Comparison of ENCODE assay signal across 9 cellular contexts in the genomic region with DNA sequence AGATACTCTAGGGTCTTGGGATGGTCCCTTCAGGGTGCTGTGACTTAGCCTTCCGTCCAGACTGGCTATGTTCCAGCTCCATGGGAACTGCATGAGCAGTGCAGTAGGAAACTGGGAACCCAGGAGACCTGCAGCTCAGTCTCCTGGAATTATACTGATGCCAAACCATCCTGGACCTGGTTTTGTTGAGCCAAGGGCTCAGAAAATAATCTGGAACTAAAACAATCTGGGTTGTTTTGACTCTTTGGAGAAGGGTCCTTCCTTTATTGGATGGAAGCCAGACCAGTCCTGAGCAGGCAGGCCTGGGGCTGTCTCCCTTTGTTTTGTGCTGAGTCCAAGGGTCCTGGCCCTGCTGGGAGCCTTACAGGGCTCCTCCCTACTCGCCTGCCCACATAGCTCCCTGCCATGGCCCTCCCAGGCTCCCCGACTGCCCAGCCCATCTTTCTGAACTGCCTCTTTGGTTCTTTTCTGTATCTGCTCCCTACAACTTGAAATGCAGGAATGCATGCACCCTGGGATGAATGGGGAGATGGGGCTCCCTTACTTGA. TPM values are rescaled to one million over a fixed set of nuclear protein-coding genes. Genes with fewer than 3 reads are reported as not detected.
DNase-seq lines count a peak whose midpoint lies in the region; ATAC-seq lines count a peak whose summit lies in the region.
"Had no signal": no experiment of that assay in that cellular context is flagged by ENCODE, and none has a peak within 500 bp of the region (broad histone marks: within the 10 kb centered on the region; RNA-seq: fewer than 3 reads in every experiment).

No MANE protein-coding gene starts in this region.

- H3K4me1 Mint-ChIP-seq in activated CD4-positive, alpha-beta T cell treated with anti-CD3 and anti-CD28 coated beads, Interleukin-2, amount 10 ng/mL, durations not matched to agents 7 days and 5 days = peaks cover 47% of the 10 kb centered on the region

- H3K27ac ChIP-seq in layer of hippocampus (ENCODE audit: low read depth, low read length) (peak overlapping the region; percentile 99), temporal lobe (ENCODE audit: low read depth, low read length) (peak overlapping the region; percentile 97)

- POLR2A ChIA-PET in activated CD4-positive, alpha-beta T cell treated with anti-CD3 and anti-CD28 coated beads, Interleukin-2, amount 10 ng/mL, durations not matched to agents 7 days and 5 days (lab: Charles Lee) = no interaction called here

- CTCF ChIA-PET in activated CD4-positive, alpha-beta T cell treated with anti-CD3 and anti-CD28 coated beads, Interleukin-2, amount 10 ng/mL, durations not matched to agents 7 days and 5 days (lab: Charles Lee) = interaction anchor here (0.6 to 9.2 kb wide), 3 partner anchors 14 to 228 kb away, joined by 3 to 93 read pairs (median 3); a partner anchor contains a TSS

- peaks cover 8% of the 10 kb centered on the region for H3K36me3 Mint-ChIP-seq in activated CD4-positive, alpha-beta T cell treated with anti-CD3 and anti-CD28 coated beads, Interleukin-2, amount 10 ng/mL, durations not matched to agents 7 days and 5 days (ENCODE audit: low read depth)
- peaks cover 15 to 19% of the 10 kb centered on the region in 2 donors for H3K36me3 Mint-ChIP-seq in activated naive CD4-positive, alpha-beta T cell treated with anti-CD3 and anti-CD28 coated beads, Interleukin-2, amount 50 U/mL, for 72 hours

- peak overlapping the region; percentile 80 for H3K4me3 Mint-ChIP-seq in activated CD4-positive, alpha-beta T cell treated with anti-CD3 and anti-CD28 coated beads, Interleukin-2, amount 10 ng/mL, durations not matched to agents 7 days and 5 days

- H3K27me3 ChIP-seq in layer of hippocampus (ENCODE audit: control insufficient read depth, insufficient read depth, low read length) = no peaks in the 10 kb centered on the region

- DNase-seq in activated CD4-positive, alpha-beta T cell treated with anti-CD3 and anti-CD28 coated beads, Interleukin-2, amount 10 ng/mL, durations not matched to agents 7 days and 5 days = no peak
- DNase-seq in activated CD4-positive, alpha-beta T cell treated with anti-CD3 and anti-CD28 coated beads, Interleukin-2, amount 50 U/mL, for 4 hours = no peak
- DNase-seq in activated naive CD4-positive, alpha-beta T cell treated with anti-CD3 and anti-CD28 coated beads, Interleukin-2, amount 50 U/mL, for 72 hours (ENCODE audit: low spot score in 2 of 2) = no peak
- no peak for DNase-seq in NCI-H1694 treated with DMSO at 0.1 percent for 48 hours (lab: John Stamatoyannopoulos, UW)
- DNase-seq: DMS53 had no signal

- no peaks in the 10 kb centered on the region for H3K9me3 Mint-ChIP-seq in activated CD4-positive, alpha-beta T cell treated with anti-CD3 and anti-CD28 coated beads, Interleukin-2, amount 10 ng/mL, durations not matched to agents 7 days and 5 days
- H3K9me3 Mint-ChIP-seq in activated naive CD4-positive, alpha-beta T cell treated with anti-CD3 and anti-CD28 coated beads, Interleukin-2, amount 50 U/mL, for 72 hours = no peaks in the 10 kb centered on the region

- no peaks in the 10 kb centered on the region for H3K27me3 Mint-ChIP-seq in activated CD4-positive, alpha-beta T cell treated with anti-CD3 and anti-CD28 coated beads, Interleukin-2, amount 10 ng/mL, durations not matched to agents 7 days and 5 days

- peak overlapping the region; percentile 94 for H3K27ac Mint-ChIP-seq in activated CD4-positive, alpha-beta T cell treated with anti-CD3 and anti-CD28 coated beads, Interleukin-2, amount 10 ng/mL, durations not matched to agents 7 days and 5 days
- peak overlapping the region; percentile 95 to 96 for H3K27ac Mint-ChIP-seq in activated naive CD4-positive, alpha-beta T cell treated with anti-CD3 and anti-CD28 coated beads, Interleukin-2, amount 50 U/mL, for 72 hours

- no peak for ATAC-seq in activated naive CD4-positive, alpha-beta T cell treated with anti-CD3 and anti-CD28 coated beads, Interleukin-2, amount 50 U/mL, for 72 hours
- ATAC-seq in HG02610 (IDR thresholded peaks at IDR 0.05; ENCODE audit: unreplicated experiment) = no peak
- ATAC-seq in GM19467 (IDR thresholded peaks at IDR 0.05; ENCODE audit: unreplicated experiment) = no peak

RNA-seq across cellular contexts. Expression of a gene that starts 1.2 kb away (rescaled TPM):
- 10 to 100 TPM; 22.0 to 27.2 TPM for total RNA-seq in activated CD4-positive, alpha-beta T cell treated with anti-CD3 and anti-CD28 coated beads, Interleukin-2, amount 10 ng/mL, durations not matched to agents 7 days and 5 days
- total RNA-seq in activated naive CD4-positive, alpha-beta T cell treated with anti-CD3 and anti-CD28 coated beads, Interleukin-2, amount 50 U/mL, for 72 hours = 10 to 100 TPM; 16.0 to 16.6 TPM
- 14.0 TPM for total RNA-seq in temporal lobe

RNA-seq across cellular contexts. Expression of a gene that starts 14.4 kb away (rescaled TPM):
- under 1 TPM; 0.10 to 0.52 TPM for total RNA-seq in activated CD4-positive, alpha-beta T cell treated with anti-CD3 and anti-CD28 coated beads, Interleukin-2, amount 10 ng/mL, durations not matched to agents 7 days and 5 days
- total RNA-seq in activated naive CD4-positive, alpha-beta T cell treated with anti-CD3 and anti-CD28 coated beads, Interleukin-2, amount 50 U/mL, for 72 hours = under 1 TPM in 1 of 2 donors, not detected in 1; 0.25 TPM
- total RNA-seq in temporal lobe = 0.49 TPM

RNA-seq across cellular contexts. Expression of a gene that starts 21.8 kb away (rescaled TPM):
- total RNA-seq in activated CD4-positive, alpha-beta T cell treated with anti-CD3 and anti-CD28 coated beads, Interleukin-2, amount 10 ng/mL, durations not matched to agents 7 days and 5 days = 10 to 100 TPM; 28.0 to 30.0 TPM
- total RNA-seq in activated naive CD4-positive, alpha-beta T cell treated with anti-CD3 and anti-CD28 coated beads, Interleukin-2, amount 50 U/mL, for 72 hours = 10 to 100 TPM; 30.8 to 31.1 TPM
- total RNA-seq in temporal lobe = 12.3 TPM

RNA-seq across cellular contexts. Expression of a gene that starts 26.8 kb away (rescaled TPM):
- 100 to 1,000 TPM in 1 of 2 experiments, 10 to 100 TPM in 1; 90.1 to 112 TPM for total RNA-seq in activated CD4-positive, alpha-beta T cell treated with anti-CD3 and anti-CD28 coated beads, Interleukin-2, amount 10 ng/mL, durations not matched to agents 7 days and 5 days
- total RNA-seq in activated naive CD4-positive, alpha-beta T cell treated with anti-CD3 and anti-CD28 coated beads, Interleukin-2, amount 50 U/mL, for 72 hours = 10 to 100 TPM; 86.5 to 89.1 TPM
- total RNA-seq in temporal lobe = 102 TPM

RNA-seq across cellular contexts. Expression of a gene that starts 31.0 kb away (rescaled TPM):
- total RNA-seq in activated CD4-positive, alpha-beta T cell treated with anti-CD3 and anti-CD28 coated beads, Interleukin-2, amount 10 ng/mL, durations not matched to agents 7 days and 5 days = 1 to 10 TPM; 8.0 to 9.3 TPM
- total RNA-seq in activated naive CD4-positive, alpha-beta T cell treated with anti-CD3 and anti-CD28 coated beads, Interleukin-2, amount 50 U/mL, for 72 hours = 10 to 100 TPM; 11.3 to 24.8 TPM
- 50.4 TPM for total RNA-seq in temporal lobe
